In the genomic region with DNA sequence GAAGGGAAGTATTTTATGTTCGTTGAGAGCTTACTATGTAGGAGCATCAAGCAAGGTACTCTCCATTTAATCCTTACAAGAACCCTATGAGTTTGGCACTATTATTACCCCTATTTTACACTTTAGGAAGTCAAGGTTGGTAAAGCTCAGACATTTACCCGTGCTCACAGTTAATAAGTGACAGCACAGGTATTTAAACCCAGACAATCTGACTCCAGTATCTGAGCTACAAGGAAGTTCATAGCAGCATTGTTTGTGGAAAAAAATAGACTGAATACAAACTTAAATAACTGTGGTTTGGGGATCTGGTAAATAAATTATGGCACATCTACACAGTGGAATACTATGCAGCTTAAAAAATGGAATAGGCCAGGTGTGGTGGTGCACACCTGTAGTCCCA, we compare ENCODE assay signal across 39 cellular contexts. TPM values are rescaled to one million over a fixed set of nuclear protein-coding genes. Genes with fewer than 3 reads are reported as not detected.
"Had no signal": no experiment of that assay in that cellular context is flagged by ENCODE, and none has a peak within 500 bp of the region (broad histone marks: within the 10 kb centered on the region; RNA-seq: fewer than 3 reads in every experiment).

No MANE protein-coding gene starts in this region.

- H3K27ac Mint-ChIP-seq: activated B cell treated with CpG ODN at 0.5 μM for 24 hours; activated CD4-positive, alpha-beta memory T cell treated with anti-CD3 and anti-CD28 coated beads for 36 hours; activated CD4-positive, alpha-beta T cell treated with anti-CD3 and anti-CD28 coated beads, Interleukin-2, amount 10 ng/mL, durations not matched to agents 24 days and 14 days; activated CD8-positive, alpha-beta T cell treated with anti-CD3 and anti-CD28 coated beads for 36 hours; activated naive CD4-positive, alpha-beta T cell treated with anti-CD3 and anti-CD28 coated beads, Interleukin-2, amount 10 ng/mL, durations not matched to agents 7 days and 5 days; activated naive CD4-positive, alpha-beta T cell treated with anti-CD3 and anti-CD28 coated beads, Interleukin-2, amount 50 U/mL, for 24 hours; activated naive CD8-positive, alpha-beta T cell; activated naive CD8-positive, alpha-beta T cell treated with anti-CD3 and anti-CD28 coated beads, Interleukin-2, amount 10 ng/mL, durations not matched to agents 7 days and 5 days; activated naive CD8-positive, alpha-beta T cell treated with anti-CD3 and anti-CD28 coated beads, Interleukin-2, amount 50 U/mL, for 24 hours; activated T-cell treated with anti-CD3 and anti-CD28 coated beads, Interleukin-2, amount 50 U/mL, for 72 hours; activated T-helper 1 cell treated with anti-CD3 and anti-CD28 coated beads, Interleukin-12 subunit alpha, Interleukin-12 subunit beta, Interleukin-2, Interleukin-4 antibody, amounts not matched to agents 30 ng/mL and 10 ng/mL and 1 ng/mL, durations not matched to agents 14 hours and 24 hours and 36 hours; activated T-helper 17 cell treated with anti-CD3 and anti-CD28 coated beads, Interleukin-2, amount 50 U/mL, for 72 hours; brain; T-helper 1 cell treated with Interleukin-12 subunit alpha and Interleukin-12 subunit beta and Interleukin-4 antibody, amounts not matched to agents 30 μg/mL and 1 μg/mL, for 36 hours; T-helper 2 cell treated with Interferon-gamma antibody and Interleukin-4, amounts not matched to agents 5 μg/mL and 100 μg/mL, for 36 hours had no signal

- H3K9me3 Mint-ChIP-seq: activated CD8-positive, alpha-beta T cell treated with anti-CD3 and anti-CD28 coated beads for 36 hours; activated naive CD4-positive, alpha-beta T cell treated with anti-CD3 and anti-CD28 coated beads, Interleukin-2, amount 10 ng/mL, durations not matched to agents 7 days and 5 days; activated naive CD4-positive, alpha-beta T cell treated with anti-CD3 and anti-CD28 coated beads, Interleukin-2, amount 50 U/mL, for 24 hours; activated T-cell treated with anti-CD3 and anti-CD28 coated beads, Interleukin-2, amount 50 U/mL, for 4 hours; activated T-helper 17 cell treated with anti-CD3 and anti-CD28 coated beads, Interleukin-2, amount 50 U/mL, for 72 hours; brain; central memory CD8-positive, alpha-beta T cell had no signal

- H3K4me1 Mint-ChIP-seq: activated naive CD4-positive, alpha-beta T cell treated with anti-CD3 and anti-CD28 coated beads, Interleukin-2, amount 10 ng/mL, durations not matched to agents 7 days and 5 days; activated naive CD4-positive, alpha-beta T cell treated with anti-CD3 and anti-CD28 coated beads, Interleukin-2, amount 50 U/mL, for 24 hours; activated naive CD8-positive, alpha-beta T cell treated with anti-CD3 and anti-CD28 coated beads, Interleukin-2, amount 10 ng/mL, durations not matched to agents 7 days and 5 days; activated naive CD8-positive, alpha-beta T cell treated with anti-CD3 and anti-CD28 coated beads, Interleukin-2, amount 50 U/mL, for 24 hours; activated T-helper 17 cell treated with anti-CD3 and anti-CD28 coated beads, Interleukin-2, amount 50 U/mL, for 72 hours; brain; central memory CD8-positive, alpha-beta T cell had no signal

- H3K4me1 ChIP-seq: ascending aorta had no signal

- H3K27ac ChIP-seq: ascending aorta, cardiac muscle cell, VCaP had no signal

- DNase-seq: activated B cell treated with CpG ODN at 0.5 μM for 24 hours; activated CD4-positive, alpha-beta memory T cell treated with anti-CD3 and anti-CD28 coated beads for 36 hours; activated CD4-positive, alpha-beta T cell treated with anti-CD3 and anti-CD28 coated beads for 4 hours; activated CD4-positive, alpha-beta T cell treated with anti-CD3 and anti-CD28 coated beads, Interleukin-2, amount 10 ng/mL, durations not matched to agents 24 days and 14 days; activated CD4-positive, alpha-beta T cell treated with anti-CD3 and anti-CD28 coated beads, Interleukin-2, amount 50 U/mL, for 1 hour; activated CD4-positive, alpha-beta T cell treated with anti-CD3 and anti-CD28 coated beads, Interleukin-2, amount 50 U/mL, for 4 hours; activated CD4-positive, CD25-positive, alpha-beta regulatory T cell treated with anti-CD3 and anti-CD28 coated beads, Interleukin-2, amount 50 U/mL, for 72 hours; activated CD8-positive, alpha-beta memory T cell treated with anti-CD3 and anti-CD28 coated beads, Interleukin-2, amount 50 U/mL, for 4 hours; activated CD8-positive, alpha-beta T cell treated with anti-CD3 and anti-CD28 coated beads for 36 hours; activated gamma-delta T cell; activated naive CD4-positive, alpha-beta T cell treated with anti-CD3 and anti-CD28 coated beads, Interleukin-2, amount 10 ng/mL, durations not matched to agents 7 days and 5 days; activated naive CD4-positive, alpha-beta T cell treated with Interleukin-2 at 50 U/mL for 16 hours; activated naive CD8-positive, alpha-beta T cell treated with anti-CD3 and anti-CD28 coated beads, Interleukin-2, amount 10 ng/mL, durations not matched to agents 7 days and 5 days; activated naive CD8-positive, alpha-beta T cell treated with anti-CD3 and anti-CD28 coated beads, Interleukin-2, amount 50 U/mL, for 24 hours; activated T-cell treated with anti-CD3 and anti-CD28 coated beads for 4 hours; activated T-cell treated with anti-CD3 and anti-CD28 coated beads, Interleukin-2, amount 50 U/mL, for 1 hour; activated T-cell treated with anti-CD3 and anti-CD28 coated beads, Interleukin-2, amount 50 U/mL, for 4 hours; activated T-cell treated with anti-CD3 and anti-CD28 coated beads, Interleukin-2, amount 50 U/mL, for 72 hours; amygdala; anterior cingulate cortex; caudate nucleus; SW 1271; T-helper 1 cell; T-helper 2 cell; T-helper 9 cell had no signal

- H3K27me3 ChIP-seq: ascending aorta, cardiac muscle cell had no signal

- H3K36me3 Mint-ChIP-seq: activated CD4-positive, alpha-beta memory T cell treated with anti-CD3 and anti-CD28 coated beads for 36 hours; activated naive CD4-positive, alpha-beta T cell treated with anti-CD3 and anti-CD28 coated beads, Interleukin-2, amount 10 ng/mL, durations not matched to agents 7 days and 5 days; activated naive CD4-positive, alpha-beta T cell treated with anti-CD3 and anti-CD28 coated beads, Interleukin-2, amount 50 U/mL, for 24 hours; activated naive CD8-positive, alpha-beta T cell treated with anti-CD3 and anti-CD28 coated beads, Interleukin-2, amount 10 ng/mL, durations not matched to agents 7 days and 5 days; brain had no signal

- ATAC-seq: activated CD8-positive, alpha-beta T cell treated with anti-CD3 and anti-CD28 coated beads for 36 hours; activated naive CD8-positive, alpha-beta T cell treated with anti-CD3 and anti-CD28 coated beads, Interleukin-2, amount 50 U/mL, for 24 hours; activated T-cell treated with anti-CD3 and anti-CD28 coated beads, Interleukin-2, amount 50 U/mL, for 4 hours; activated T-cell treated with anti-CD3 and anti-CD28 coated beads, Interleukin-2, amount 50 U/mL, for 72 hours; activated T-helper 17 cell treated with anti-CD3 and anti-CD28 coated beads, Interleukin-2, amount 50 U/mL, for 72 hours had no signal

- H3K27me3 Mint-ChIP-seq: activated naive CD8-positive, alpha-beta T cell; brain had no signal

- H3K4me3 Mint-ChIP-seq: activated B cell treated with CpG ODN at 0.5 μM for 24 hours; activated CD4-positive, alpha-beta memory T cell treated with anti-CD3 and anti-CD28 coated beads for 36 hours; activated CD4-positive, alpha-beta T cell treated with anti-CD3 and anti-CD28 coated beads, Interleukin-2, amount 10 ng/mL, durations not matched to agents 24 days and 14 days; activated CD8-positive, alpha-beta T cell treated with anti-CD3 and anti-CD28 coated beads for 36 hours; activated naive CD4-positive, alpha-beta T cell treated with anti-CD3 and anti-CD28 coated beads, Interleukin-2, amount 10 ng/mL, durations not matched to agents 7 days and 5 days; activated naive CD4-positive, alpha-beta T cell treated with anti-CD3 and anti-CD28 coated beads, Interleukin-2, amount 50 U/mL, for 24 hours; activated naive CD8-positive, alpha-beta T cell; activated naive CD8-positive, alpha-beta T cell treated with anti-CD3 and anti-CD28 coated beads, Interleukin-2, amount 10 ng/mL, durations not matched to agents 7 days and 5 days; activated naive CD8-positive, alpha-beta T cell treated with anti-CD3 and anti-CD28 coated beads, Interleukin-2, amount 50 U/mL, for 24 hours; activated T-cell treated with anti-CD3 and anti-CD28 coated beads, Interleukin-2, amount 50 U/mL, for 4 hours; activated T-cell treated with anti-CD3 and anti-CD28 coated beads, Interleukin-2, amount 50 U/mL, for 72 hours; activated T-helper 1 cell treated with anti-CD3 and anti-CD28 coated beads, Interleukin-12 subunit alpha, Interleukin-12 subunit beta, Interleukin-2, Interleukin-4 antibody, amounts not matched to agents 30 ng/mL and 10 ng/mL and 1 ng/mL, durations not matched to agents 14 hours and 24 hours and 36 hours; activated T-helper 17 cell treated with anti-CD3 and anti-CD28 coated beads, Interleukin-2, amount 50 U/mL, for 72 hours; brain; central memory CD8-positive, alpha-beta T cell; T-helper 1 cell treated with Interleukin-12 subunit alpha and Interleukin-12 subunit beta and Interleukin-4 antibody, amounts not matched to agents 30 μg/mL and 1 μg/mL, for 36 hours; T-helper 2 cell treated with Interferon-gamma antibody and Interleukin-4, amounts not matched to agents 5 μg/mL and 100 μg/mL, for 36 hours had no signal

- H3K9me3 ChIP-seq: ascending aorta had no signal

- H3K36me3 ChIP-seq: ascending aorta, cardiac muscle cell had no signal

- H3K4me3 ChIP-seq: ascending aorta, cardiac muscle cell had no signal

RNA-seq across cellular contexts. Expression of gene ARMH2, which starts 45.2 kb away (rescaled TPM):
- total RNA-seq: activated CD4-positive, alpha-beta memory T cell treated with anti-CD3 and anti-CD28 coated beads for 36 hours; activated CD8-positive, alpha-beta memory T cell treated with anti-CD3 and anti-CD28 coated beads for 36 hours; activated T-cell treated with anti-CD3 and anti-CD28 coated beads, Interleukin-2, amount 50 U/mL, for 4 hours; activated T-cell treated with anti-CD3 and anti-CD28 coated beads, Interleukin-2, amount 50 U/mL, for 72 hours; activated T-helper 1 cell treated with anti-CD3 and anti-CD28 coated beads, Interleukin-12 subunit alpha, Interleukin-12 subunit beta, Interleukin-2, Interleukin-4 antibody, amounts not matched to agents 30 ng/mL and 10 ng/mL and 1 ng/mL, durations not matched to agents 14 hours and 24 hours and 36 hours; ascending aorta; bronchial epithelial cell; cardiac muscle cell had no signal
- polyA plus RNA-seq: adipose tissue, cardiac muscle cell had no signal
